In genomic region chr6:158818008-158818579, GRCh38 we compare ENCODE assay signal across 8 cellular contexts. TPM values are rescaled to one million over a fixed set of nuclear protein-coding genes. Genes with fewer than 3 reads are reported as not detected.
A peak's percentile ranks its signal among the peaks of the same experiment; 100 is the strongest.
DNase-seq lines count a peak whose midpoint lies in the region; ATAC-seq, FAIRE-seq and TF ChIP-seq lines count a peak whose summit lies in the region.

No MANE protein-coding gene starts in this region.

- peak overlapping the region; percentile 80 to 88 for H3K9ac ChIP-seq in kidney (ENCODE audit: low read length in 2 of 2)

- FAIRE-seq in kidney (lab: Jason Lieb, UNC) = no peak

- DNase-seq in NCI-H1694 treated with DMSO at 0.1 percent for 48 hours (lab: John Stamatoyannopoulos, UW) (peak; percentile 38), cardiac fibroblast (ENCODE audit: low read depth in 2 of 2) (peak; percentile 71 to 79), kidney (peak; percentile 94), KG1 (lab: John Stamatoyannopoulos, UW) (no peak)
- peak; percentile 56 to 70 (median 64) for DNase-seq in activated CD4-positive, CD25-positive, alpha-beta regulatory T cell (lab: John Stamatoyannopoulos, UW)
- DNase-seq in stimulated activated CD4-positive, alpha-beta T cell treated with anti-CD3 and anti-CD28 coated beads, Interleukin-1b, Interleukin-23, amount 100 ng/mL, for 1 hour (ENCODE audit: low read depth in 2 of 2) = peak; percentile 60 to 65

- H3K27ac ChIP-seq in kidney (ENCODE audit: low read depth in 2 of 2, low read length in 2 of 2) = peak overlapping the region; percentile 90 to 92

- TF ChIP-seq CTCF in GM12875 (IDR thresholded peaks at IDR 0.05; ENCODE audit: borderline replicate concordance, insufficient read depth, low read depth, low read length) = no peak
- no peak for TF ChIP-seq CTCF in cardiac fibroblast (IDR thresholded peaks at IDR 0.05; ENCODE audit: low read depth, low read length)
- TF ChIP-seq CTCF in kidney (IDR thresholded peaks at IDR 0.05; ENCODE audit: borderline replicate concordance, extremely low read depth, insufficient read depth) = no peak

- H3K4me3 ChIP-seq in GM12875 (ENCODE audit: low read depth, low read length) (peak overlapping the region; percentile 69), cardiac fibroblast (replicated peaks in 1 of 2; ENCODE audit: low read depth in 2 of 2, low read length in 2 of 2) (peak overlapping the region; percentile 75 to 88), kidney (ENCODE audit: low read length in 2 of 2) (peak overlapping the region; percentile 84 to 94)

- H3K9me3 ChIP-seq in kidney (ENCODE audit: control insufficient read depth in 1 of 2, low read length in 2 of 2) = no peaks in the 10 kb centered on the region

- no peaks in the 10 kb centered on the region for H3K36me3 ChIP-seq in kidney (ENCODE audit: control insufficient read depth in 1 of 2, insufficient read depth in 2 of 2, low read length in 2 of 2)

- intact Hi-C loops in kidney (cut with DNase I) = no loop called here

- ATAC-seq in HG02588 (IDR thresholded peaks at IDR 0.05; ENCODE audit: unreplicated experiment) = peak; percentile 40

- H3K4me1 ChIP-seq in kidney (ENCODE audit: control insufficient read depth in 1 of 2, insufficient read depth in 1 of 2, low read depth in 1 of 2, low read length in 2 of 2) = peaks cover 11 to 13% of the 10 kb centered on the region in 2 donors

RNA-seq across cellular contexts. Expression of gene EZR, which starts 1.1 kb away (rescaled TPM):
- total RNA-seq in kidney = 636 TPM
- 154 TPM for polyA plus RNA-seq in kidney (ENCODE audit: insufficient read depth, low read depth, low replicate concordance)
